In genomic region chr2:64797881-64798590, GRCh38 we compare ENCODE assay signal across 10 cellular contexts.
A peak's percentile ranks its signal among the peaks of the same experiment; 100 is the strongest.
DNase-seq lines count a peak whose midpoint lies in the region; ATAC-seq and TF ChIP-seq lines count a peak whose summit lies in the region.
"Had no signal": no experiment of that assay in that cellular context is flagged by ENCODE, and none has a peak within 500 bp of the region (broad histone marks: within the 10 kb centered on the region; RNA-seq: fewer than 3 reads in every experiment).

No MANE protein-coding gene starts in this region.

- no peak overlapping the region for H3K27ac ChIP-seq in coronary artery

- no peak for ATAC-seq in GM21717 (IDR thresholded peaks at IDR 0.05; ENCODE audit: unreplicated experiment)

- no peak overlapping the region for H3K4me3 ChIP-seq in coronary artery

- DNase-seq in Daoy (ENCODE audit: low read depth), result peak; percentile 88
- DNase-seq in NCI-H146 (lab: John Stamatoyannopoulos, UW), result peak; percentile 53
- peak; percentile 48 for DNase-seq in brain pericyte (ENCODE audit: low read depth, low spot score)
- DNase-seq in mucosa of gallbladder (ENCODE audit: low spot score), result peak; percentile 23
- DNase-seq in AML-193 (lab: John Stamatoyannopoulos, UW), result no peak
- no peak for DNase-seq in coronary artery (ENCODE audit: low spot score)
- DNase-seq in activated T-cell treated with anti-CD3 and anti-CD28 coated beads, Interleukin-2, amount 50 U/mL, for 48 hours, result no peak
- DNase-seq: activated effector memory CD4-positive, alpha-beta T cell treated with anti-CD3 and anti-CD28 coated beads, Interleukin-2, amount 50 U/mL, for 16 hours; T-helper 9 cell had no signal

- no peak for TF ChIP-seq CTCF in coronary artery (IDR thresholded peaks at IDR 0.05)

Comparison
In these comparisons a context has a peak if more than half of its experiments do, and no peak if none do; other contexts are left out.
1. DNase-seq: peak in Daoy (single experiment), NCI-H146 (single experiment), brain pericyte (single experiment) and mucosa of gallbladder (single experiment); none in AML-193 (0 of 2), coronary artery (single experiment) and activated T-cell treated with anti-CD3 and anti-CD28 coated beads, Interleukin-2, amount 50 U/mL, for 48 hours (0 of 2).